12 cellular contexts compared by ENCODE assay signal in the genomic region with DNA sequence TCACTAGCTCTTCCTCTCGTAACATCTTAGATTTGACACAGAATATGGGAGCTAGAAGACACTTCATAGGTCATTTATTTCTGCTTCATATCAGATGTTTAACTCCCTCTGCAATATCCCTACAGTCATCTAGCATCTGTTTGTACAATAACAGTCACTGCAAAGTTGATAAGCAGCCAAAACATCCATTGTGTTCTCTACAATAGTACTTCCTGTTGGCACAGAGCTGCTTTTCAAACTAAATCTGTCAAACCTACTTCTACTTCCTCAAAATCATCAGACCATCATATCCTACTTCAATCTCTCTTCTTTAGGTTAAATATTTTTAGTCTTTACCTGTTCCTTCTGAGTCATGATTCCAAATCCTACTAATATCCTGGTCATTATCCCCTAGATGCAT.
DNase-seq lines count a peak whose midpoint lies in the region; ATAC-seq, FAIRE-seq and TF ChIP-seq lines count a peak whose summit lies in the region.
"Had no signal": no experiment of that assay in that cellular context is flagged by ENCODE, and none has a peak within 500 bp of the region (broad histone marks: within the 10 kb centered on the region; RNA-seq: fewer than 3 reads in every experiment).

No MANE protein-coding gene starts in this region.

- H3K36me3 ChIP-seq in GM06990 (ENCODE audit: control insufficient read depth, insufficient read depth, low read length), result no peaks in the 10 kb centered on the region
- no peaks in the 10 kb centered on the region for H3K36me3 ChIP-seq in endothelial cell of umbilical vein (ENCODE audit: control insufficient read depth in 2 of 2, extremely low read depth in 1 of 2, insufficient read depth in 2 of 2, low read length in 2 of 2)
- H3K36me3 ChIP-seq in gastrocnemius medialis, result no peaks in the 10 kb centered on the region

- H3K4me1 ChIP-seq in endothelial cell of umbilical vein (ENCODE audit: control insufficient read depth, extremely low read depth, insufficient read depth, low read length), result peaks cover 11% of the 10 kb centered on the region
- H3K4me1 ChIP-seq in gastrocnemius medialis, result no peaks in the 10 kb centered on the region

- no TSS peak for BruUV-seq in endothelial cell of umbilical vein (replicated peaks; lab: Mats Ljungman, UMichigan)

- H2AFZ ChIP-seq in endothelial cell of umbilical vein (ENCODE audit: low read depth, low read length), result no peak overlapping the region
- H2AFZ ChIP-seq: PC-9 had no signal

- H4K20me1 ChIP-seq in endothelial cell of umbilical vein (replicated peaks; ENCODE audit: control insufficient read depth, extremely low read depth, insufficient read depth, low read length), result no peaks in the 10 kb centered on the region

- peak overlapping the region; percentile 22 for H3K4me2 ChIP-seq in endothelial cell of umbilical vein (ENCODE audit: insufficient read depth, low read length)
- H3K4me2 ChIP-seq: PC-9 had no signal

- CTCF ChIA-PET in endothelial cell of umbilical vein (lab: Charles Lee), result interaction anchor here (1.0 to 1.2 kb wide), 3 partner anchors 10 to 50 kb away, joined by 3 to 4 read pairs (median 4); no protein-coding TSS in a partner anchor

- POLR2A ChIA-PET in endothelial cell of umbilical vein (lab: Charles Lee), result no interaction called here

- no peaks in the 10 kb centered on the region for H3K79me2 ChIP-seq in endothelial cell of umbilical vein (ENCODE audit: control insufficient read depth, insufficient read depth, low read length)

- H3K4me3 ChIP-seq in GM06990 (replicated peaks; ENCODE audit: low read depth, low read length) (no peak overlapping the region), endothelial cell of umbilical vein (replicated peaks in 1 of 3; ENCODE audit: insufficient read depth in 1 of 3, low read depth in 1 of 3, low read length in 3 of 3) (no peak overlapping the region), gastrocnemius medialis (no peak overlapping the region)
- H3K4me3 ChIP-seq: PC-9 had no signal

- H3K27ac ChIP-seq in endothelial cell of umbilical vein (ENCODE audit: insufficient read depth, low read depth, low read length), result no peak overlapping the region
- no peak overlapping the region for H3K27ac ChIP-seq in gastrocnemius medialis
- H3K27ac ChIP-seq: PC-9 had no signal

- H3K9me3 ChIP-seq in endothelial cell of umbilical vein (replicated peaks; ENCODE audit: control insufficient read depth, insufficient read depth, low read length) (no peaks in the 10 kb centered on the region), gastrocnemius medialis (no peaks in the 10 kb centered on the region)

- ATAC-seq in GM21447 (IDR thresholded peaks at IDR 0.05; ENCODE audit: unreplicated experiment) (peak; percentile 75), gastrocnemius medialis (no peak), GM19463 (IDR thresholded peaks at IDR 0.05; ENCODE audit: unreplicated experiment) (no peak)
- ATAC-seq: activated T-cell treated with anti-CD3 and anti-CD28 coated beads, Interleukin-2, amount 50 U/mL, for 72 hours had no signal

- TF ChIP-seq CTCF in GM06990 (IDR thresholded peaks at IDR 0.05; ENCODE audit: insufficient read depth, low read length, poor library complexity, severe bottlenecking) (no peak), endothelial cell of umbilical vein (IDR thresholded peaks at IDR 0.05; ENCODE audit: extremely low read depth in 1 of 2, insufficient read depth in 1 of 2, low read depth in 1 of 2, low read length in 2 of 2) (no peak), gastrocnemius medialis (IDR thresholded peaks at IDR 0.05 in 4 of 5, conservative IDR thresholded peaks at IDR 0.05 in 1 of 5) (no peak)

- DNase-seq in GM06990 (ENCODE audit: extremely low read depth, insufficient read length) (peak; percentile 23), Kasumi-1 (lab: John Stamatoyannopoulos, UW) (peak; percentile 60 to 68), endothelial cell of umbilical vein (ENCODE audit: low read depth, low spot score) (peak; percentile 88), gastrocnemius medialis (no peak), HuH-7.5 (ENCODE audit: low spot score) (no peak)
- DNase-seq in activated CD4-positive, alpha-beta T cell treated with anti-CD3 and anti-CD28 coated beads for 48 hours, result no peak
- DNase-seq: activated T-cell treated with anti-CD3 and anti-CD28 coated beads, Interleukin-2, amount 50 U/mL, for 72 hours; DMS79; HFFc6 had no signal

- in situ Hi-C loops in gastrocnemius medialis (cut with MboI; ENCODE audit: low sequenced_read_pairs in 4 of 4), result no loop called here

- H3K9ac ChIP-seq in endothelial cell of umbilical vein (replicated peaks; ENCODE audit: extremely low read depth, insufficient read depth, low read length), result no peak overlapping the region

- peak; percentile 44 for FAIRE-seq in endothelial cell of umbilical vein (lab: Jason Lieb, UNC)

- H3K27me3 ChIP-seq in GM06990 (replicated peaks; ENCODE audit: control insufficient read depth, insufficient read depth, low read length), result no peaks in the 10 kb centered on the region
- peaks cover 2 to 10% of the 10 kb centered on the region in 2 experiments for H3K27me3 ChIP-seq in endothelial cell of umbilical vein (ENCODE audit: control insufficient read depth in 2 of 2, insufficient read depth in 2 of 2, low read length in 2 of 2)
- H3K27me3 ChIP-seq in gastrocnemius medialis, result no peaks in the 10 kb centered on the region

- intact Hi-C loops in endothelial cell of umbilical vein (cut with micrococcal nuclease), result no loop called here
- intact Hi-C loops in gastrocnemius medialis (cut with DNase I; ENCODE audit: low total_unique reads), result no loop called here

- H3K9me1 ChIP-seq in endothelial cell of umbilical vein (replicated peaks; ENCODE audit: control insufficient read depth, extremely low read depth, insufficient read depth, low read length), result no peaks in the 10 kb centered on the region

- no peak for TF ChIP-seq POLR2A in endothelial cell of umbilical vein (IDR thresholded peaks at IDR 0.05; ENCODE audit: low read depth, low read length)
- TF ChIP-seq POLR2A in gastrocnemius medialis (IDR thresholded peaks at IDR 0.05), result no peak

- dilution Hi-C loops in endothelial cell of umbilical vein (cut with MboI; ENCODE audit: extremely low pct_ligation_motif_present, low sequenced_read_pairs), result no loop called here

TF ChIP-seq in endothelial cell of umbilical vein, 7 proteins besides CTCF, POLR2A, EP300 and RAD21:
- TF ChIP-seq GATA2 (IDR thresholded peaks at IDR 0.05; ENCODE audit: insufficient read depth, insufficient read length, low read depth, low read length), result peak; percentile 74
- TF ChIP-seq, protein P1, sequence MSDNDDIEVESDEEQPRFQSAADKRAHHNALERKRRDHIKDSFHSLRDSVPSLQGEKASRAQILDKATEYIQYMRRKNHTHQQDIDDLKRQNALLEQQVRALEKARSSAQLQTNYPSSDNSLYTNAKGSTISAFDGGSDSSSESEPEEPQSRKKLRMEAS (IDR thresholded peaks at IDR 0.05; ENCODE audit: insufficient read depth, insufficient read length), result no peak
- no peak for TF ChIP-seq POLR2AphosphoS5 (IDR thresholded peaks at IDR 0.05; ENCODE audit: insufficient read depth, low read depth, low read length)
- TF ChIP-seq MYC (IDR thresholded peaks at IDR 0.05; ENCODE audit: low read depth, low read length), result no peak
- TF ChIP-seq FOS (IDR thresholded peaks at IDR 0.05; ENCODE audit: borderline replicate concordance, insufficient read depth, low read length), result peak; percentile 58
- no peak for TF ChIP-seq EZH2 (IDR thresholded peaks at IDR 0.05; ENCODE audit: borderline replicate concordance, low read depth, low read length, severe bottlenecking)
- TF ChIP-seq JUN (IDR thresholded peaks at IDR 0.05; ENCODE audit: borderline replicate concordance, insufficient read depth, insufficient read length, low read depth), result peak; percentile 25

Comparison
In these comparisons a context has a peak if more than half of its experiments do, and no peak if none do; other contexts are left out.
1. DNase-seq: peak in GM06990 (single experiment), Kasumi-1 (2 of 2) and endothelial cell of umbilical vein (single experiment); none in gastrocnemius medialis (0 of 2), HuH-7.5 (single experiment) and activated CD4-positive, alpha-beta T cell treated with anti-CD3 and anti-CD28 coated beads for 48 hours (single experiment).